ENCODE assay signal across 8 cellular contexts in the genomic region with DNA sequence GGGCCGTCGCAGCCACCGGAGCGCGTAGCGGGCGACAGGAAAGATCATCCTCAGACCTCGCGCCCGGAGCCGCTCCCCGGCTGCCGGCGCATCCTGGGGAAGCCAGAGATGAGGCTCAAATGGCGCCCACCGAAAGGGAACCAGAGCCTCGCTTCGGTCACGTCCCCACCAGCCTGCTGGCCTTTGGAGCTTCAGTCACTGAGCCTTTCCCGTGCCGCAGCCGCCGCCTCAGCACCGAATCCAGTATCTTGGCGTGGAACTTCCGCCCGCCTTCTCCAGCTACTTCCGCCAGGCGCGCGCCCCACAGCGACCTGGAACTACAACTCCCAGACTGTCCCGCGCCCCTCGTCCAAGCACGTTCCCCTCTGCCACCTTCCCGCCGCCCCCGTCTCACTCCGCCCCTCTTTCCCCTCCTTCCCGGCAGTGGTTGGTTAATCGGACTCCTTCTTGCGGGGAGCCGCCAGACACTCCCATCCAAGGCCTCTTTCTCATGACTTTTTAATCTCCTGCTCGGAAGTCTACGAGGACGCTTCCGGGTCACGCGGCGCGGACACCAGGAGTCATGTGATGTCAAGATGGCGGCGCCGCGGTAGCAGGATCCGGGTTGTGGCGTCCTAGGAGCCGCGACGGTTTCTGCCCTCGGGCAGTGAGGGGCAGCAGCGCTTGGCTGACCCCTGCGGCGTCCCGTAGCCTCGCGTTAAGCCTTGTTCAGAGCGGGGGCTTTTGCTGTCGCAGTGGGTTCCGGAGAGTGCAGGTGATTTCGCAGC. TPM values are rescaled to one million over a fixed set of nuclear protein-coding genes. Genes with fewer than 3 reads are reported as not detected.
DNase-seq lines count a peak whose midpoint lies in the region; TF ChIP-seq lines count a peak whose summit lies in the region.

A gene with protein sequence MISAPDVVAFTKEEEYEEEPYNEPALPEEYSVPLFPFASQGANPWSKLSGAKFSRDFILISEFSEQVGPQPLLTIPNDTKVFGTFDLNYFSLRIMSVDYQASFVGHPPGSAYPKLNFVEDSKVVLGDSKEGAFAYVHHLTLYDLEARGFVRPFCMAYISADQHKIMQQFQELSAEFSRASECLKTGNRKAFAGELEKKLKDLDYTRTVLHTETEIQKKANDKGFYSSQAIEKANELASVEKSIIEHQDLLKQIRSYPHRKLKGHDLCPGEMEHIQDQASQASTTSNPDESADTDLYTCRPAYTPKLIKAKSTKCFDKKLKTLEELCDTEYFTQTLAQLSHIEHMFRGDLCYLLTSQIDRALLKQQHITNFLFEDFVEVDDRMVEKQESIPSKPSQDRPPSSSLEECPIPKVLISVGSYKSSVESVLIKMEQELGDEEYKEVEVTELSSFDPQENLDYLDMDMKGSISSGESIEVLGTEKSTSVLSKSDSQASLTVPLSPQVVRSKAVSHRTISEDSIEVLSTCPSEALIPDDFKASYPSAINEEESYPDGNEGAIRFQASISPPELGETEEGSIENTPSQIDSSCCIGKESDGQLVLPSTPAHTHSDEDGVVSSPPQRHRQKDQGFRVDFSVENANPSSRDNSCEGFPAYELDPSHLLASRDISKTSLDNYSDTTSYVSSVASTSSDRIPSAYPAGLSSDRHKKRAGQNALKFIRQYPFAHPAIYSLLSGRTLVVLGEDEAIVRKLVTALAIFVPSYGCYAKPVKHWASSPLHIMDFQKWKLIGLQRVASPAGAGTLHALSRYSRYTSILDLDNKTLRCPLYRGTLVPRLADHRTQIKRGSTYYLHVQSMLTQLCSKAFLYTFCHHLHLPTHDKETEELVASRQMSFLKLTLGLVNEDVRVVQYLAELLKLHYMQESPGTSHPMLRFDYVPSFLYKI (plus strand): TSS at position 563 of the 767 bp plus-strand sequence. CDS start 497 bp downstream, outside the sequence.
A gene with protein sequence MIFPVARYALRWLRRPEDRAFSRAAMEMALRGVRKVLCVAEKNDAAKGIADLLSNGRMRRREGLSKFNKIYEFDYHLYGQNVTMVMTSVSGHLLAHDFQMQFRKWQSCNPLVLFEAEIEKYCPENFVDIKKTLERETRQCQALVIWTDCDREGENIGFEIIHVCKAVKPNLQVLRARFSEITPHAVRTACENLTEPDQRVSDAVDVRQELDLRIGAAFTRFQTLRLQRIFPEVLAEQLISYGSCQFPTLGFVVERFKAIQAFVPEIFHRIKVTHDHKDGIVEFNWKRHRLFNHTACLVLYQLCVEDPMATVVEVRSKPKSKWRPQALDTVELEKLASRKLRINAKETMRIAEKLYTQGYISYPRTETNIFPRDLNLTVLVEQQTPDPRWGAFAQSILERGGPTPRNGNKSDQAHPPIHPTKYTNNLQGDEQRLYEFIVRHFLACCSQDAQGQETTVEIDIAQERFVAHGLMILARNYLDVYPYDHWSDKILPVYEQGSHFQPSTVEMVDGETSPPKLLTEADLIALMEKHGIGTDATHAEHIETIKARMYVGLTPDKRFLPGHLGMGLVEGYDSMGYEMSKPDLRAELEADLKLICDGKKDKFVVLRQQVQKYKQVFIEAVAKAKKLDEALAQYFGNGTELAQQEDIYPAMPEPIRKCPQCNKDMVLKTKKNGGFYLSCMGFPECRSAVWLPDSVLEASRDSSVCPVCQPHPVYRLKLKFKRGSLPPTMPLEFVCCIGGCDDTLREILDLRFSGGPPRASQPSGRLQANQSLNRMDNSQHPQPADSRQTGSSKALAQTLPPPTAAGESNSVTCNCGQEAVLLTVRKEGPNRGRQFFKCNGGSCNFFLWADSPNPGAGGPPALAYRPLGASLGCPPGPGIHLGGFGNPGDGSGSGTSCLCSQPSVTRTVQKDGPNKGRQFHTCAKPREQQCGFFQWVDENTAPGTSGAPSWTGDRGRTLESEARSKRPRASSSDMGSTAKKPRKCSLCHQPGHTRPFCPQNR (minus strand): TSS at position 264 of the 767 bp plus-strand sequence. CDS start 216 bp downstream, at position 48.

- peak within 1 kb of the TSS; percentile 100 for H3K4me2 ChIP-seq in H9 (ENCODE audit: insufficient read depth, insufficient read length, low read length)

- peak within 1 kb of the TSS; percentile 88 for H3K14ac ChIP-seq in H9 (ENCODE audit: insufficient read depth, low read length)

- no peaks in the 10 kb centered on the region for H3K9me3 ChIP-seq in H9 (ENCODE audit: control insufficient read depth, low read depth, low read length)
- no peaks in the 10 kb centered on the region for H3K9me3 ChIP-seq in MG63

- H3K27ac ChIP-seq in H9 (ENCODE audit: insufficient read length, low read depth, low read length) = peak within 1 kb of the TSS; percentile 36

- H3K27ac Mint-ChIP-seq in H9 (peak within 1 kb of the TSS; percentile 100), nephron (peak within 1 kb of the TSS; percentile 78 to 94 (median 82))
- H3K27ac Mint-ChIP-seq in stimulated activated naive CD8-positive, alpha-beta T cell treated with anti-CD3 and anti-CD28 coated beads, Interleukin-15, Interleukin-2, amounts not matched to agents 100 ng/mL and 50 ng/mL, for 24 hours = peak within 1 kb of the TSS; percentile 98

- H3K36me3 Mint-ChIP-seq in H9 (ENCODE audit: insufficient read depth in 1 of 3, low read depth in 3 of 3) = peaks cover 30 to 59% (median 59%) of the 10 kb centered on the region in 3 experiments; a peak in 6 of 7 replicates
- peaks cover 50% of the 10 kb centered on the region for H3K36me3 Mint-ChIP-seq in nephron (ENCODE audit: low read depth)
- H3K36me3 Mint-ChIP-seq in stimulated activated naive CD8-positive, alpha-beta T cell treated with anti-CD3 and anti-CD28 coated beads, Interleukin-15, Interleukin-2, amounts not matched to agents 100 ng/mL and 50 ng/mL, for 24 hours (ENCODE audit: low read depth) = peaks cover 58% of the 10 kb centered on the region

- peak within 1 kb of the TSS; percentile 87 for H3K18ac ChIP-seq in H9 (ENCODE audit: insufficient read length, low read depth, low read length)

- peak within 1 kb of the TSS; percentile 86 for H3K4me3 ChIP-seq in MG63
- H3K4me3 ChIP-seq in fibroblast of the aortic adventitia (ENCODE audit: low read depth, low read length) = peak within 1 kb of the TSS; percentile 71

- no peak within 1 kb of the TSS for H4K91ac ChIP-seq in H9 (ENCODE audit: insufficient read length, low read depth, low read length)

- H3K9me3 Mint-ChIP-seq in H9 (no peaks in the 10 kb centered on the region; a peak in 2 of 5 replicates), nephron (no peaks in the 10 kb centered on the region)
- no peaks in the 10 kb centered on the region for H3K9me3 Mint-ChIP-seq in stimulated activated naive CD8-positive, alpha-beta T cell treated with anti-CD3 and anti-CD28 coated beads, Interleukin-15, Interleukin-2, amounts not matched to agents 100 ng/mL and 50 ng/mL, for 24 hours

- no peak within 1 kb of the TSS for H2BK15ac ChIP-seq in H9 (ENCODE audit: low read depth, low read length)

- H4K5ac ChIP-seq in H9 (ENCODE audit: insufficient read length, low read depth, low read length) = no peak within 1 kb of the TSS

- no peaks in the 10 kb centered on the region for H4K20me1 ChIP-seq in H9 (ENCODE audit: control insufficient read depth, insufficient read depth, insufficient read length)

- H3K27me3 Mint-ChIP-seq in H9 (ENCODE audit: low read depth) = no peaks in the 10 kb centered on the region
- peaks cover 6% of the 10 kb centered on the region for H3K27me3 Mint-ChIP-seq in nephron (ENCODE audit: low read depth)
- H3K27me3 Mint-ChIP-seq in stimulated activated naive CD8-positive, alpha-beta T cell treated with anti-CD3 and anti-CD28 coated beads, Interleukin-15, Interleukin-2, amounts not matched to agents 100 ng/mL and 50 ng/mL, for 24 hours = no peaks in the 10 kb centered on the region

- H3K79me2 ChIP-seq in H9 (ENCODE audit: insufficient read depth, low read length) = peaks cover 42% of the 10 kb centered on the region; the same call in 1 of the 2 replicates

- TF ChIP-seq CTCF in H9 (conservative IDR thresholded peaks at IDR 0.05) = no peak
- TF ChIP-seq CTCF in fibroblast of the aortic adventitia (IDR thresholded peaks at IDR 0.05; ENCODE audit: insufficient read depth, low read length) = no peak
- TF ChIP-seq CTCF in nephron (IDR thresholded peaks at IDR 0.05; ENCODE audit: unreplicated experiment in 3 of 3) = no peak

- H3K4me3 Mint-ChIP-seq in H9 (peak within 1 kb of the TSS; percentile 98 to 100), nephron (peak within 1 kb of the TSS; percentile 88 to 89 (median 88))
- peak within 1 kb of the TSS; percentile 99 for H3K4me3 Mint-ChIP-seq in stimulated activated naive CD8-positive, alpha-beta T cell treated with anti-CD3 and anti-CD28 coated beads, Interleukin-15, Interleukin-2, amounts not matched to agents 100 ng/mL and 50 ng/mL, for 24 hours

- H2BK20ac ChIP-seq in H9 (ENCODE audit: low read depth, low read length, poor library complexity, severe bottlenecking) = no peak within 1 kb of the TSS

- H3K27me3 ChIP-seq in H9 (ENCODE audit: insufficient read depth, low read length) = no peaks in the 10 kb centered on the region
- no peaks in the 10 kb centered on the region for H3K27me3 ChIP-seq in MG63

- no peak within 1 kb of the TSS for H4K8ac ChIP-seq in H9 (replicated peaks; ENCODE audit: insufficient read length, low read depth, low read length)

- H3K56ac ChIP-seq in H9 (ENCODE audit: insufficient read length, low read depth, low read length) = no peak within 1 kb of the TSS

- peaks cover 2% of the 10 kb centered on the region; the same call in 1 of the 2 replicates for H3K4me1 ChIP-seq in H9 (ENCODE audit: insufficient read depth, low read length)

- H3K9ac ChIP-seq in H9 (ENCODE audit: extremely low read depth, insufficient read length, low read length) = peak within 1 kb of the TSS; percentile 87

- H2BK12ac ChIP-seq in H9 (ENCODE audit: insufficient read length, low read depth, low read length) = no peak within 1 kb of the TSS

- DNase-seq in ELR (ENCODE audit: low read depth) (peak; percentile 99), H9 (peak; percentile 99), MG63 (peak; percentile 98), SHP77 treated with DMSO at 0.1 percent for 48 hours (lab: John Stamatoyannopoulos, UW) (peak; percentile 100), fibroblast of the aortic adventitia (ENCODE audit: low read depth) (peak; percentile 98)
- peak; percentile 99 for DNase-seq in activated effector memory CD4-positive, alpha-beta T cell treated with anti-CD3 and anti-CD28 coated beads, Interleukin-2, amount 50 U/mL, for 16 hours

- H2BK120ac ChIP-seq in H9 (ENCODE audit: low read depth, low read length, poor library complexity, severe bottlenecking) = no peak within 1 kb of the TSS

- peak within 1 kb of the TSS; percentile 69 for H3K23ac ChIP-seq in H9 (ENCODE audit: insufficient read length, low read depth, low read length)

- peaks cover 15% of the 10 kb centered on the region for H3K23me2 ChIP-seq in H9 (ENCODE audit: insufficient read length, low read depth, low read length, poor library complexity, severe bottlenecking)

- H3K4ac ChIP-seq in H9 (ENCODE audit: low read depth, low read length) = no peak within 1 kb of the TSS

- H3K79me1 ChIP-seq in H9 (ENCODE audit: insufficient read depth, low read depth, low read length, poor library complexity, severe bottlenecking) = peaks cover 41% of the 10 kb centered on the region

- peaks cover 22% of the 10 kb centered on the region for H3K36me3 ChIP-seq in MG63

- H3K4me1 Mint-ChIP-seq in H9 (peaks cover 42 to 45% of the 10 kb centered on the region in 2 experiments), nephron (peaks cover 67% of the 10 kb centered on the region)
- peaks cover 80% of the 10 kb centered on the region for H3K4me1 Mint-ChIP-seq in stimulated activated naive CD8-positive, alpha-beta T cell treated with anti-CD3 and anti-CD28 coated beads, Interleukin-15, Interleukin-2, amounts not matched to agents 100 ng/mL and 50 ng/mL, for 24 hours (ENCODE audit: low read depth)

- no CpG with 5 or more reads among the region's 72 CpGs for WGBS in H9 (ENCODE audit: extremely low coverage, insufficient read length, low lambda C conversion rate)

- no peak within 1 kb of the TSS for H2BK5ac ChIP-seq in H9 (ENCODE audit: insufficient read length, low read length)

- no peak within 1 kb of the TSS for H2AK5ac ChIP-seq in H9 (ENCODE audit: insufficient read length, low read length)

- H3T11ph ChIP-seq in H9 (ENCODE audit: low read length) = no peak within 1 kb of the TSS

- no peak within 1 kb of the TSS for H2AFZ ChIP-seq in H9 (ENCODE audit: low read length)

RNA-seq across cellular contexts. Expression of the first gene that starts in this region (rescaled TPM):
- 22.3 and 22.4 TPM in 2 replicates for total RNA-seq in H9 (2021)
- 2.6 and 5.2 TPM in 2 replicates for total RNA-seq in MG63 (2014; rRNA removed; shearing (Covaris generic); ENCODE audit: low replicate concordance)
- 9.2 and 17.3 TPM in 2 replicates for total RNA-seq in fibroblast of the aortic adventitia (ENCODE audit: low replicate concordance)

RNA-seq across cellular contexts. Expression of the second gene that starts in this region (rescaled TPM):
- total RNA-seq in H9 (2021) (63.3 and 68.7 TPM in 2 replicates), fibroblast of the aortic adventitia (ENCODE audit: low replicate concordance) (50.0 and 213 TPM in 2 replicates)
- total RNA-seq in MG63 (2014; rRNA removed; shearing (Covaris generic); ENCODE audit: low replicate concordance) = 16.3 and 21.2 TPM in 2 replicates

Comparison
In these comparisons a context has a peak if more than half of its experiments do, and no peak if none do; other contexts are left out.
1. Peak in every context shown above with its lines: DNase-seq, H3K4me3 ChIP-seq and H3K27ac ChIP-seq.